ENCODE assay signal across 8 cellular contexts in genomic region chr12:132904718-132905328, GRCh38. TPM values are rescaled to one million over a fixed set of nuclear protein-coding genes. Genes with fewer than 3 reads are reported as not detected.
DNase-seq lines count a peak whose midpoint lies in the region; ATAC-seq and TF ChIP-seq lines count a peak whose summit lies in the region.

No MANE protein-coding gene starts in this region.

- H3K36me3 Mint-ChIP-seq in activated CD4-positive, alpha-beta memory T cell treated with anti-CD3 and anti-CD28 coated beads for 36 hours = peaks cover 4% of the 10 kb centered on the region
- peaks cover 5% of the 10 kb centered on the region for H3K36me3 Mint-ChIP-seq in mesothelial cell of epicardium

- POLR2A ChIA-PET in activated CD4-positive, alpha-beta memory T cell treated with anti-CD3 and anti-CD28 coated beads for 36 hours (lab: Charles Lee) = no interaction called here

- H3K9me3 Mint-ChIP-seq in activated CD4-positive, alpha-beta memory T cell treated with anti-CD3 and anti-CD28 coated beads for 36 hours = no peaks in the 10 kb centered on the region
- peaks cover 24% of the 10 kb centered on the region for H3K9me3 Mint-ChIP-seq in mesothelial cell of epicardium

- peaks cover 4% of the 10 kb centered on the region for H3K27me3 Mint-ChIP-seq in activated CD4-positive, alpha-beta memory T cell treated with anti-CD3 and anti-CD28 coated beads for 36 hours
- peaks cover 26% of the 10 kb centered on the region for H3K27me3 Mint-ChIP-seq in mesothelial cell of epicardium (ENCODE audit: low read depth)

- TF ChIP-seq CTCF in GM13976 (IDR thresholded peaks at IDR 0.05; ENCODE audit: borderline replicate concordance, control extremely low read depth, extremely low read depth, insufficient read depth, missing control alignments) (peak; percentile 43), mesothelial cell of epicardium (IDR thresholded peaks at IDR 0.05; ENCODE audit: unreplicated experiment) (peak; percentile 60)

- CTCF ChIA-PET in activated CD4-positive, alpha-beta memory T cell treated with anti-CD3 and anti-CD28 coated beads for 36 hours (lab: Charles Lee) = interaction anchor here (0.6 to 2.0 kb wide), 20 partner anchors 11 to 195 kb away, joined by 3 to 13 read pairs (median 4); partner anchors contain the start of gene GOLGA3

- peaks cover 17% of the 10 kb centered on the region for H3K4me1 Mint-ChIP-seq in activated CD4-positive, alpha-beta memory T cell treated with anti-CD3 and anti-CD28 coated beads for 36 hours (ENCODE audit: low read depth)
- peaks cover 2% of the 10 kb centered on the region for H3K4me1 Mint-ChIP-seq in mesothelial cell of epicardium

- intact Hi-C loops in activated CD4-positive, alpha-beta memory T cell treated with anti-CD3 and anti-CD28 coated beads for 36 hours (cut with micrococcal nuclease) = no loop called here

- in situ Hi-C loops in GM13976 (cut with MboI; ENCODE audit: low sequenced_read_pairs, unreplicated experiment) = no loop called here

- DNase-seq in GM13976 (ENCODE audit: low spot score) = peak; percentile 75
- peak; percentile 93 for DNase-seq in activated CD4-positive, alpha-beta memory T cell treated with anti-CD3 and anti-CD28 coated beads for 36 hours
- DNase-seq in effector CD4-positive, alpha-beta T cell = peak; percentile 85
- DNase-seq in mesothelial cell of epicardium (ENCODE audit: low spot score in 2 of 2, unreplicated experiment in 2 of 2) = peak; percentile 37 to 52
- peak; percentile 76 to 87 for DNase-seq in stimulated activated CD8-positive, alpha-beta memory T cell treated with anti-CD3 and anti-CD28 coated beads, Interleukin-4, amount 100 ng/mL, for 1 hour (ENCODE audit: low read depth in 2 of 2, low spot score in 1 of 2)
- no peak for DNase-seq in NCI-H1930 (lab: John Stamatoyannopoulos, UW)
- no peak for DNase-seq in DMS153 treated with DMSO at 0.1 percent for 48 hours (lab: John Stamatoyannopoulos, UW; ENCODE audit: unreplicated experiment)

- H3K4me3 Mint-ChIP-seq in activated CD4-positive, alpha-beta memory T cell treated with anti-CD3 and anti-CD28 coated beads for 36 hours = peak overlapping the region; percentile 51
- no peak overlapping the region for H3K4me3 Mint-ChIP-seq in mesothelial cell of epicardium

- H3K27ac Mint-ChIP-seq in activated CD4-positive, alpha-beta memory T cell treated with anti-CD3 and anti-CD28 coated beads for 36 hours = peak overlapping the region; percentile 62
- no peak overlapping the region for H3K27ac Mint-ChIP-seq in mesothelial cell of epicardium

- ATAC-seq in GM19035 (IDR thresholded peaks at IDR 0.05; ENCODE audit: unreplicated experiment) = no peak

RNA-seq across cellular contexts. Expression of gene CHFR, which starts 17.4 kb away (rescaled TPM):
- total RNA-seq in activated CD4-positive, alpha-beta memory T cell treated with anti-CD3 and anti-CD28 coated beads for 36 hours = 10 to 100 TPM; 41.2 to 42.9 TPM
- total RNA-seq in mesothelial cell of epicardium = 41.3 to 52.9 TPM (median 47.7 TPM) in 3 replicates

RNA-seq across cellular contexts. Expression of gene ZNF605, which starts 51.3 kb away (rescaled TPM):
- 1 to 10 TPM; 4.6 to 5.3 TPM for total RNA-seq in activated CD4-positive, alpha-beta memory T cell treated with anti-CD3 and anti-CD28 coated beads for 36 hours
- 31.3 to 33.5 TPM (median 31.3 TPM) in 3 replicates for total RNA-seq in mesothelial cell of epicardium

Comparison
In these comparisons a context has a peak if more than half of its experiments do, and no peak if none do; other contexts are left out.
1. DNase-seq: peak in GM13976 (single experiment), activated CD4-positive, alpha-beta memory T cell treated with anti-CD3 and anti-CD28 coated beads for 36 hours (single experiment), effector CD4-positive, alpha-beta T cell (single experiment), mesothelial cell of epicardium (2 of 2) and stimulated activated CD8-positive, alpha-beta memory T cell treated with anti-CD3 and anti-CD28 coated beads, Interleukin-4, amount 100 ng/mL, for 1 hour (2 of 2); none in NCI-H1930 (0 of 2) and DMS153 treated with DMSO at 0.1 percent for 48 hours (single experiment).